ENCODE assay signal across 11 cellular contexts in the genomic region with DNA sequence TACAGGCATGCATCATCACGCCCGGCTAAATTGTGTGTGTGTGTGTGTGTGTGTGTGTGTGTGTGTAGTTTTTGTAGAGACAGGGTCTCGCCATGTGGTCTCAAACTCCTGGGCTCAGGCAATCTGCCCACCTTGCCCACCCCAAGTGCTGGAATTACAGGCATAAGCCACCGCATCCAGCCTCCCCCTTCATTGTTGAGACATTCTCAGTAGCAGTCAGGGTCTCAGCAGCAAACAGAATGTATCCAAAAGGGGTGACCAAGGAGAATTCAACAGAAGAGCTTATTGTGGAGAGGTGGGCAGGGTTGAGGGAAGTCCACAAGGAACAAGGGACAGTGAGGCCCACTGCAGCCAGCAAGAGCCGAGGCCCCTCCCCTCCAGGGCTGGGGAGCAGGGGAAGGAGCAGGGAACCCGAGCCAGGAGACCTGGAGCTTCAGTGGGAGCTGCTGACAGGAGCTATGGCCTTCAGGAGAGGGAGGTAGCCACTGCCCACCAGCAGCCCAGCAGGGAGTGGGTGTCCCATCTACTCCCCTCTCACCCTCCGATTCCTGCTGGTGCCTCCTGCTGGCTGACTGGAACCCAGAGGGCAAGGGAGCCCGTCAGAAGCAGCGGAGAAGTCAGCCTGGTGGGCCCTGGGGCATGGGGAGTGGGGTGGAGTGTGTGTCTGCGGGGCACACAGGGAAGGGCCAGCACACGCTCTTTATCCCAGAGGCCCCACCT. TPM values are rescaled to one million over a fixed set of nuclear protein-coding genes. Genes with fewer than 3 reads are reported as not detected.
DNase-seq lines count a peak whose midpoint lies in the region; ATAC-seq and TF ChIP-seq lines count a peak whose summit lies in the region.
"Had no signal": no experiment of that assay in that cellular context is flagged by ENCODE, and none has a peak within 500 bp of the region (broad histone marks: within the 10 kb centered on the region; RNA-seq: fewer than 3 reads in every experiment).

No MANE protein-coding gene starts in this region.

- no peak for TF ChIP-seq CTCF in HEK293 (tag by site-specific recombination; IDR thresholded peaks at IDR 0.05)
- no peak for TF ChIP-seq CTCF in spleen (IDR thresholded peaks at IDR 0.05 in 8 of 11, conservative IDR thresholded peaks at IDR 0.05 in 3 of 11)
- no peak for TF ChIP-seq CTCF in coronary artery (IDR thresholded peaks at IDR 0.05)

- ATAC-seq in GM19023 (IDR thresholded peaks at IDR 0.05; ENCODE audit: unreplicated experiment), result no peak
- ATAC-seq: T-cell had no signal

- no peaks in the 10 kb centered on the region for H3K36me3 Mint-ChIP-seq in activated T-helper 2 cell treated with anti-CD3 and anti-CD28 coated beads, Interferon-gamma antibody, Interleukin-2, Interleukin-4, amounts not matched to agents 10 μg/mL and 5 μg/mL and 100 μg/mL, durations not matched to agents 14 hours and 24 hours and 36 hours (ENCODE audit: low read depth)
- H3K36me3 Mint-ChIP-seq: T-cell had no signal

- intact Hi-C loops in activated T-helper 2 cell treated with anti-CD3 and anti-CD28 coated beads, Interferon-gamma antibody, Interleukin-2, Interleukin-4, amounts not matched to agents 10 μg/mL and 5 μg/mL and 100 μg/mL, durations not matched to agents 14 hours and 24 hours and 36 hours (cut with micrococcal nuclease), result no loop called here
- intact Hi-C loops in spleen (cut with DNase I; ENCODE audit: low total_unique reads), result no loop called here

- CTCF ChIA-PET in HEK293 (lab: Yijun Ruan, JAX), result interaction anchor here (0.5 to 8.8 kb wide), 10 partner anchors 9 to 411 kb away, joined by 3 to 143 read pairs (median 4); no protein-coding TSS in a partner anchor

- H3K4me3 Mint-ChIP-seq in activated T-helper 2 cell treated with anti-CD3 and anti-CD28 coated beads, Interferon-gamma antibody, Interleukin-2, Interleukin-4, amounts not matched to agents 10 μg/mL and 5 μg/mL and 100 μg/mL, durations not matched to agents 14 hours and 24 hours and 36 hours (ENCODE audit: low read depth), result no peak overlapping the region
- H3K4me3 Mint-ChIP-seq: T-cell had no signal

- H3K27me3 ChIP-seq in spleen (replicated peaks in 1 of 7), result peaks cover 0 to 34% (median 0%) of the 10 kb centered on the region in 7 donors
- H3K27me3 ChIP-seq: adrenal gland had no signal

- H3K27ac ChIP-seq in HEK293 (ENCODE audit: extremely low read depth, low read depth, low read length) (no peak overlapping the region; the same call in 1 of the 2 replicates), spleen (no peak overlapping the region), coronary artery (peak overlapping the region in 1 of 2 donors; percentile 52)

- H3K4me1 Mint-ChIP-seq in activated T-helper 2 cell treated with anti-CD3 and anti-CD28 coated beads, Interferon-gamma antibody, Interleukin-2, Interleukin-4, amounts not matched to agents 10 μg/mL and 5 μg/mL and 100 μg/mL, durations not matched to agents 14 hours and 24 hours and 36 hours (ENCODE audit: low read depth), result peaks cover 18% of the 10 kb centered on the region

- H3K9me3 ChIP-seq in HEK293 (ENCODE audit: control insufficient read depth, insufficient read depth, low read depth, low read length) (no peaks in the 10 kb centered on the region), spleen (no peaks in the 10 kb centered on the region)
- H3K9me3 ChIP-seq: adrenal gland had no signal

- H3K27me3 Mint-ChIP-seq in activated T-helper 2 cell treated with anti-CD3 and anti-CD28 coated beads, Interferon-gamma antibody, Interleukin-2, Interleukin-4, amounts not matched to agents 10 μg/mL and 5 μg/mL and 100 μg/mL, durations not matched to agents 14 hours and 24 hours and 36 hours (ENCODE audit: low read depth), result peaks cover 26% of the 10 kb centered on the region

- peaks cover 8% of the 10 kb centered on the region; the same call in 1 of the 2 replicates for H3K4me1 ChIP-seq in HEK293 (ENCODE audit: control insufficient read depth, insufficient read depth, low read length)
- H3K4me1 ChIP-seq in spleen, result peaks cover 5 to 21% (median 11%) of the 10 kb centered on the region in 6 donors

- no peak for TF ChIP-seq POLR2A in spleen (IDR thresholded peaks at IDR 0.05)

- peak overlapping the region; percentile 12 for H3K27ac Mint-ChIP-seq in activated T-helper 2 cell treated with anti-CD3 and anti-CD28 coated beads, Interferon-gamma antibody, Interleukin-2, Interleukin-4, amounts not matched to agents 10 μg/mL and 5 μg/mL and 100 μg/mL, durations not matched to agents 14 hours and 24 hours and 36 hours

- H3K4me3 ChIP-seq in HEK293 (ENCODE audit: low read depth, low read length), result no peak overlapping the region
- no peak overlapping the region for H3K4me3 ChIP-seq in spleen
- no peak overlapping the region for H3K4me3 ChIP-seq in coronary artery
- H3K4me3 ChIP-seq: adrenal gland had no signal

- H3K36me3 ChIP-seq in HEK293 (ENCODE audit: control insufficient read depth in 2 of 2, insufficient read depth in 1 of 2, low read length in 2 of 2), result no peaks in the 10 kb centered on the region
- H3K36me3 ChIP-seq in spleen, result no peaks in the 10 kb centered on the region
- H3K36me3 ChIP-seq: adrenal gland had no signal

- DNase-seq in activated T-helper 2 cell treated with anti-CD3 and anti-CD28 coated beads, Interferon-gamma antibody, Interleukin-2, Interleukin-4, amounts not matched to agents 10 μg/mL and 5 μg/mL and 100 μg/mL, durations not matched to agents 14 hours and 24 hours and 36 hours (ENCODE audit: low spot score), result no peak
- peak; percentile 26 for DNase-seq in iPS-NIHi7 (ENCODE audit: extremely low spot score)
- peak; percentile 64 for DNase-seq in spleen
- no peak for DNase-seq in NCI-H446 (lab: John Stamatoyannopoulos, UW)
- no peak for DNase-seq in coronary artery (ENCODE audit: low spot score)
- no peak for DNase-seq in SK-N-DZ (ENCODE audit: low spot score)
- DNase-seq: adrenal gland, NCI-H748 treated with DMSO at 0.1 percent for 48 hours, T-cell had no signal

- POLR2A ChIA-PET in HEK293 (lab: Yijun Ruan, JAX), result interaction anchor here (0.6 kb wide), 1 partner anchor 14 kb away, joined by 3 read pairs; no protein-coding TSS in a partner anchor

- 83 to 93% (median 87%) methylated on average over 8 to 11 of the region's 11 CpGs for WGBS in spleen, 5 donors

- H3K9me3 Mint-ChIP-seq in activated T-helper 2 cell treated with anti-CD3 and anti-CD28 coated beads, Interferon-gamma antibody, Interleukin-2, Interleukin-4, amounts not matched to agents 10 μg/mL and 5 μg/mL and 100 μg/mL, durations not matched to agents 14 hours and 24 hours and 36 hours, result no peaks in the 10 kb centered on the region
- H3K9me3 Mint-ChIP-seq: T-cell had no signal

TF ChIP-seq in HEK293, 187 proteins besides CTCF, POLR2A, EP300 and RAD21 (continues in another document):
- peak; percentile 32; the same call in 1 of the 2 replicates for TF ChIP-seq OSR2 (tag by site-specific recombination; IDR thresholded peaks at IDR 0.05)
- TF ChIP-seq MYNN (tag by site-specific recombination; IDR thresholded peaks at IDR 0.05; ENCODE audit: borderline replicate concordance), result no peak
- TF ChIP-seq ZNF133 (tag by site-specific recombination; IDR thresholded peaks at IDR 0.05), result no peak
- no peak for TF ChIP-seq ZNF585B (tag by site-specific recombination; IDR thresholded peaks at IDR 0.05)
- TF ChIP-seq ZNF76 (tag by site-specific recombination; IDR thresholded peaks at IDR 0.05; ENCODE audit: borderline replicate concordance, low read depth), result no peak
- TF ChIP-seq ZNF660 (tag by site-specific recombination; IDR thresholded peaks at IDR 0.05), result no peak
- TF ChIP-seq ZNF624 (tag by site-specific recombination; IDR thresholded peaks at IDR 0.05), result no peak
- no peak for TF ChIP-seq ZNF146 (tag by site-specific recombination; IDR thresholded peaks at IDR 0.05)
- TF ChIP-seq ZNF658 (tag by site-specific recombination; IDR thresholded peaks at IDR 0.05), result no peak
- peak; percentile 41; the same call in 1 of the 2 replicates for TF ChIP-seq EGR2 (tag by site-specific recombination; IDR thresholded peaks at IDR 0.05; ENCODE audit: low read depth)
- TF ChIP-seq, protein P1, sequence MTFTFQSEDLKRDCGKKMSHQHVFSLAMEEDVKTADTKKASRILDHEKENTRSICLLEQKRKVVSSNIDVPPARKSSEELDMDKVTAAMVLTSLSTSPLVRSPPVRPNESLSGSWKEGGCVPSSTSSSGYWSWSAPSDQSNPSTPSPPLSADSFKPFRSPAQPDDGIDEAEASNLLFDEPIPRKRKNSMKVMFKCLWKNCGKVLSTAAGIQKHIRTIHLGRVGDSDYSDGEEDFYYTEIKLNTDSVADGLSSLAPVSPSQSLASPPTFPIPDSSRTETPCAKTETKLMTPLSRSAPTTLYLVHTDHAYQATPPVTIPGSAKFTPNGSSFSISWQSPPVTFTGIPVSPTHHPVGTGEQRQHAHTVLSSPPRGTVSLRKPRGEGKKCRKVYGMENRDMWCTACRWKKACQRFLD (tag by site-specific recombination; IDR thresholded peaks at IDR 0.05), result no peak
- TF ChIP-seq MEIS1 (CRISPR knock-in tag; IDR thresholded peaks at IDR 0.05; ENCODE audit: borderline replicate concordance), result no peak
- TF ChIP-seq ZNF266 (tag by site-specific recombination; IDR thresholded peaks at IDR 0.05; ENCODE audit: low read depth), result no peak

RNA-seq across cellular contexts. Expression of gene PLEKHG6, which starts 37.1 kb away (rescaled TPM):
- total RNA-seq in activated T-helper 2 cell treated with anti-CD3 and anti-CD28 coated beads, Interferon-gamma antibody, Interleukin-2, Interleukin-4, amounts not matched to agents 10 μg/mL and 5 μg/mL and 100 μg/mL, durations not matched to agents 14 hours and 24 hours and 36 hours, result not detected in 2 replicates
- total RNA-seq in spleen, result 1 to 10 TPM in 1 of 7 donors, under 1 TPM in 2, not detected in 4; 0.19 to 1.2 (median 0.74) TPM
- polyA plus RNA-seq in spleen, result under 1 TPM; 0.10 to 0.12 (median 0.11) TPM
- not detected in 2 replicates for polyA plus RNA-seq in SK-N-DZ (2014; cell fraction: cytosol; rRNA removed)
- polyA plus RNA-seq in SK-N-DZ (2014; cell fraction: nucleus; rRNA removed), result 0.30 TPM in 1 of 2 replicates, not detected in the other

Comparison
In these comparisons a context has a peak if more than half of its experiments do, and no peak if none do; other contexts are left out.
1. DNase-seq: peak in iPS-NIHi7 (single experiment) and spleen (single experiment); none in activated T-helper 2 cell treated with anti-CD3 and anti-CD28 coated beads, Interferon-gamma antibody, Interleukin-2, Interleukin-4, amounts not matched to agents 10 μg/mL and 5 μg/mL and 100 μg/mL, durations not matched to agents 14 hours and 24 hours and 36 hours (single experiment), NCI-H446 (0 of 2), coronary artery (single experiment) and SK-N-DZ (single experiment).